ENCODE assay signal across 12 cellular contexts in genomic region chr20:59519707-59520014, GRCh38.
A peak's percentile ranks its signal among the peaks of the same experiment; 100 is the strongest.
DNase-seq lines count a peak whose midpoint lies in the region; ATAC-seq and TF ChIP-seq lines count a peak whose summit lies in the region.
"Had no signal": no experiment of that assay in that cellular context is flagged by ENCODE, and none has a peak within 500 bp of the region (broad histone marks: within the 10 kb centered on the region; RNA-seq: fewer than 3 reads in every experiment).

No MANE protein-coding gene starts in this region.

- no peak for DNase-seq in OCI-LY7 (ENCODE audit: low spot score)
- DNase-seq in colonic mucosa = no peak
- DNase-seq in type B pancreatic cell (ENCODE audit: extremely low spot score, unreplicated experiment) = no peak
- no peak for DNase-seq in endodermal cell
- no peak for DNase-seq in Peyer's patch
- DNase-seq: Right ventricle myocardium superior had no signal

- no peaks in the 10 kb centered on the region for H3K36me3 ChIP-seq in OCI-LY7 (ENCODE audit: insufficient read depth, low read length)
- no peaks in the 10 kb centered on the region for H3K36me3 ChIP-seq in colonic mucosa
- no peaks in the 10 kb centered on the region for H3K36me3 ChIP-seq in endodermal cell (ENCODE audit: control insufficient read depth, insufficient read depth, low read length)
- no peaks in the 10 kb centered on the region for H3K36me3 ChIP-seq in Peyer's patch
- H3K36me3 ChIP-seq: MG63 had no signal

- no peaks in the 10 kb centered on the region for H3K4me1 ChIP-seq in OCI-LY7 (ENCODE audit: insufficient read depth, low read length, poor library complexity, severe bottlenecking)
- no peaks in the 10 kb centered on the region for H3K4me1 ChIP-seq in colonic mucosa
- H3K4me1 ChIP-seq in endodermal cell (ENCODE audit: control insufficient read depth, insufficient read depth, low read length) = no peaks in the 10 kb centered on the region
- peaks cover 0 to 5% (median 0%) of the 10 kb centered on the region in 4 donors for H3K4me1 ChIP-seq in Peyer's patch

- no peak overlapping the region for H2AFZ ChIP-seq in OCI-LY7 (ENCODE audit: low read length)

- intact Hi-C loops in OCI-LY7 (cut with micrococcal nuclease; ENCODE audit: unreplicated experiment) (no loop called here), colonic mucosa (cut with DNase I) (no loop called here)

- H3K9me3 Mint-ChIP-seq in type B pancreatic cell (no peaks in the 10 kb centered on the region), endodermal cell (no peaks in the 10 kb centered on the region)
- H3K9me3 Mint-ChIP-seq: CD8-positive, alpha-beta T cell had no signal

- TF ChIP-seq POLR2A in Peyer's patch (IDR thresholded peaks at IDR 0.05) = no peak

- ATAC-seq in activated CD4-positive, CD25-positive, alpha-beta regulatory T cell treated with anti-CD3 and anti-CD28 coated beads, Interleukin-2, amount 50 U/mL, for 24 hours = no peak

- H3K79me2 ChIP-seq in OCI-LY7 (ENCODE audit: insufficient read depth, low read depth, low read length) = no peaks in the 10 kb centered on the region

- no peak overlapping the region for H3K27ac ChIP-seq in C4-2B
- H3K27ac ChIP-seq in OCI-LY7 (ENCODE audit: low read depth, low read length, poor library complexity, severe bottlenecking) = no peak overlapping the region
- no peak overlapping the region for H3K27ac ChIP-seq in colonic mucosa
- no peak overlapping the region for H3K27ac ChIP-seq in endodermal cell (ENCODE audit: low read depth, low read length)
- no peak overlapping the region for H3K27ac ChIP-seq in Peyer's patch

- H3K4me3 Mint-ChIP-seq in type B pancreatic cell = no peak overlapping the region
- no peak overlapping the region for H3K4me3 Mint-ChIP-seq in endodermal cell
- H3K4me3 Mint-ChIP-seq: CD8-positive, alpha-beta T cell had no signal

- CTCF ChIA-PET in OCI-LY7 (lab: Charles Lee; ENCODE audit: unreplicated experiment) = no interaction called here

- POLR2A ChIA-PET in OCI-LY7 (lab: Charles Lee) = no interaction called here

- H3K9ac ChIP-seq in colonic mucosa (ENCODE audit: low read depth in 2 of 2, low read length in 2 of 2) = no peak overlapping the region
- no peak overlapping the region for H3K9ac ChIP-seq in endodermal cell (ENCODE audit: extremely low read depth, low read length, poor library complexity, severe bottlenecking)

- H3K27me3 Mint-ChIP-seq in type B pancreatic cell (peaks cover 48% of the 10 kb centered on the region), endodermal cell (ENCODE audit: insufficient read depth) (peaks cover 38% of the 10 kb centered on the region)

- BruUV-seq in OCI-LY7 (replicated peaks; lab: Mats Ljungman, UMichigan) = no TSS peak

- no peaks in the 10 kb centered on the region for H4K20me1 ChIP-seq in OCI-LY7 (ENCODE audit: insufficient read depth, low read length)

- no peak overlapping the region for H3K27ac Mint-ChIP-seq in type B pancreatic cell
- no peak overlapping the region for H3K27ac Mint-ChIP-seq in endodermal cell
- H3K27ac Mint-ChIP-seq: CD8-positive, alpha-beta T cell had no signal

- no peak overlapping the region for H3K4me2 ChIP-seq in OCI-LY7 (ENCODE audit: low read length)

- WGBS in endodermal cell (ENCODE audit: insufficient coverage in 1 of 2, insufficient read length in 1 of 2), 2 experiments = 0% methylated on average over 1 of the region's 1 CpG; no CpG with 5 or more reads in 1 of the 2 experiments

- no peaks in the 10 kb centered on the region for H3K9me3 ChIP-seq in OCI-LY7 (ENCODE audit: low read length)
- no peaks in the 10 kb centered on the region for H3K9me3 ChIP-seq in colonic mucosa
- H3K9me3 ChIP-seq in endodermal cell (ENCODE audit: control insufficient read depth, low read length) = no peaks in the 10 kb centered on the region
- H3K9me3 ChIP-seq in Peyer's patch = no peaks in the 10 kb centered on the region
- H3K9me3 ChIP-seq: MG63 had no signal

- no peaks in the 10 kb centered on the region for H3K36me3 Mint-ChIP-seq in type B pancreatic cell
- no peaks in the 10 kb centered on the region for H3K36me3 Mint-ChIP-seq in endodermal cell (ENCODE audit: low read depth)
- H3K36me3 Mint-ChIP-seq: CD8-positive, alpha-beta T cell had no signal

- H3K9me2 ChIP-seq in OCI-LY7 (ENCODE audit: insufficient read depth, low read length) = no peaks in the 10 kb centered on the region

- H3K4me1 Mint-ChIP-seq in type B pancreatic cell (ENCODE audit: unreplicated experiment) = peaks cover 13% of the 10 kb centered on the region
- peaks cover 6% of the 10 kb centered on the region for H3K4me1 Mint-ChIP-seq in endodermal cell

- TF ChIP-seq CTCF in C4-2B (conservative IDR thresholded peaks at IDR 0.05) (peak; percentile 73), OCI-LY7 (conservative IDR thresholded peaks at IDR 0.05; ENCODE audit: low read length) (peak; percentile 28; the same call in 1 of the 2 replicates), colonic mucosa (IDR thresholded peaks at IDR 0.05) (peak; percentile 8), type B pancreatic cell (conservative IDR thresholded peaks at IDR 0.05) (peak; percentile 23), endodermal cell (conservative IDR thresholded peaks at IDR 0.05) (no peak), Peyer's patch (IDR thresholded peaks at IDR 0.05) (no peak)

- H3K4me3 ChIP-seq in OCI-LY7 (ENCODE audit: low read depth, low read length, poor library complexity, severe bottlenecking) = no peak overlapping the region
- H3K4me3 ChIP-seq in colonic mucosa = no peak overlapping the region
- no peak overlapping the region for H3K4me3 ChIP-seq in endodermal cell (ENCODE audit: low read length)
- no peak overlapping the region for H3K4me3 ChIP-seq in Peyer's patch
- H3K4me3 ChIP-seq: GM12878, K562, MG63 had no signal

- H3K27me3 ChIP-seq in colonic mucosa = peaks cover 9% of the 10 kb centered on the region
- H3K27me3 ChIP-seq in endodermal cell (ENCODE audit: control insufficient read depth, insufficient read depth, low read length, poor library complexity, severe bottlenecking) = peaks cover 20% of the 10 kb centered on the region
- H3K27me3 ChIP-seq in Peyer's patch = no peaks in the 10 kb centered on the region

Comparison
In these comparisons a context has a peak if more than half of its experiments do, and no peak if none do; other contexts are left out.
1. CTCF ChIP-seq: peak in C4-2B (single experiment), OCI-LY7 (single experiment), colonic mucosa (single experiment) and type B pancreatic cell (single experiment); none in endodermal cell (single experiment) and Peyer's patch (0 of 6).